ENCODE assay signal across 17 cellular contexts in genomic region chr19:7513809-7514642, GRCh38. TPM values are rescaled to one million over a fixed set of nuclear protein-coding genes. Genes with fewer than 3 reads are reported as not detected.
DNase-seq lines count a peak whose midpoint lies in the region; ATAC-seq lines count a peak whose summit lies in the region.
"Had no signal": no experiment of that assay in that cellular context is flagged by ENCODE, and none has a peak within 500 bp of the region (broad histone marks: within the 10 kb centered on the region; RNA-seq: fewer than 3 reads in every experiment).

No MANE protein-coding gene starts in this region.

- no peak overlapping the region for H3K4me2 ChIP-seq in mesenchymal stem cell (ENCODE audit: low read length, poor library complexity, severe bottlenecking)

- H3K4me3 Mint-ChIP-seq in activated CD4-positive, alpha-beta T cell treated with anti-CD3 and anti-CD28 coated beads, Interleukin-2, amount 10 ng/mL, durations not matched to agents 24 days and 14 days = peak overlapping the region; percentile 5
- H3K4me3 Mint-ChIP-seq in activated T-helper 17 cell treated with anti-CD3 and anti-CD28 coated beads, Interleukin-2, amount 50 U/mL, for 72 hours = peak overlapping the region; percentile 82

- no peak overlapping the region for H3K27ac Mint-ChIP-seq in activated CD4-positive, alpha-beta T cell treated with anti-CD3 and anti-CD28 coated beads, Interleukin-2, amount 10 ng/mL, durations not matched to agents 24 days and 14 days
- no peak overlapping the region for H3K27ac Mint-ChIP-seq in activated T-helper 17 cell treated with anti-CD3 and anti-CD28 coated beads, Interleukin-2, amount 50 U/mL, for 72 hours

- H2BK120ac ChIP-seq in mesenchymal stem cell (ENCODE audit: low read depth, low read length) = peak overlapping the region; percentile 78

- intact Hi-C loops in activated CD4-positive, alpha-beta T cell treated with anti-CD3 and anti-CD28 coated beads, Interleukin-2, amount 10 ng/mL, durations not matched to agents 24 days and 14 days (cut with micrococcal nuclease) = no loop called here

- no peak for ATAC-seq in activated T-helper 17 cell treated with anti-CD3 and anti-CD28 coated beads, Interleukin-2, amount 50 U/mL, for 72 hours (replicated peaks)
- ATAC-seq in HG02938 (IDR thresholded peaks at IDR 0.05; ENCODE audit: unreplicated experiment) = no peak

- no peak overlapping the region for H2BK5ac ChIP-seq in mesenchymal stem cell (ENCODE audit: low read depth, low read length, poor library complexity, severe bottlenecking)

- H3K4me1 Mint-ChIP-seq in activated CD4-positive, alpha-beta T cell treated with anti-CD3 and anti-CD28 coated beads, Interleukin-2, amount 10 ng/mL, durations not matched to agents 24 days and 14 days = peaks cover 7% of the 10 kb centered on the region
- peaks cover 7% of the 10 kb centered on the region for H3K4me1 Mint-ChIP-seq in activated T-helper 17 cell treated with anti-CD3 and anti-CD28 coated beads, Interleukin-2, amount 50 U/mL, for 72 hours

- no peak overlapping the region for H3K23ac ChIP-seq in mesenchymal stem cell (ENCODE audit: low read length in 2 of 2)

- H3K27me3 ChIP-seq in mesenchymal stem cell (ENCODE audit: control insufficient read depth in 1 of 2, insufficient read depth in 1 of 2, low read length in 2 of 2) = peaks cover 0 to 8% of the 10 kb centered on the region in 2 experiments
- H3K27me3 ChIP-seq: SJCRH30 had no signal

- H2AK5ac ChIP-seq in mesenchymal stem cell (ENCODE audit: low read length, severe bottlenecking) = no peak overlapping the region

- H3K27ac ChIP-seq in mesenchymal stem cell (ENCODE audit: low read length, poor library complexity, severe bottlenecking) (no peak overlapping the region), temporal lobe (ENCODE audit: low read depth, low read length) (peak overlapping the region; percentile 98)
- H3K27ac ChIP-seq: SJCRH30 had no signal

- no peak overlapping the region for H2AFZ ChIP-seq in mesenchymal stem cell (ENCODE audit: low read depth, low read length)

- peaks cover 1% of the 10 kb centered on the region for H3K36me3 Mint-ChIP-seq in activated CD4-positive, alpha-beta T cell treated with anti-CD3 and anti-CD28 coated beads, Interleukin-2, amount 10 ng/mL, durations not matched to agents 24 days and 14 days (ENCODE audit: low read depth)
- no peaks in the 10 kb centered on the region for H3K36me3 Mint-ChIP-seq in activated T-helper 17 cell treated with anti-CD3 and anti-CD28 coated beads, Interleukin-2, amount 50 U/mL, for 72 hours (ENCODE audit: low read depth)

- H3K9me3 ChIP-seq in mesenchymal stem cell (ENCODE audit: control insufficient read depth, low read length) = no peaks in the 10 kb centered on the region
- H3K9me3 ChIP-seq: BLaER1 treated with 17β-estradiol and CSF1 and Interleukin-3, amounts not matched to agents 10 nM and 100 nM; SJCRH30 had no signal

- H3K4ac ChIP-seq in mesenchymal stem cell (ENCODE audit: low read depth in 1 of 2, low read length in 2 of 2) = peak overlapping the region; percentile 40 to 65

- H2BK12ac ChIP-seq in mesenchymal stem cell (ENCODE audit: low read length in 2 of 2) = peak overlapping the region; percentile 76 to 89

- peak overlapping the region; percentile 76 for H2BK15ac ChIP-seq in mesenchymal stem cell (ENCODE audit: low read depth, poor library complexity, severe bottlenecking)

- H4K91ac ChIP-seq in mesenchymal stem cell (ENCODE audit: low read length) = peak overlapping the region; percentile 66

- H3K79me1 ChIP-seq in mesenchymal stem cell (replicated peaks; ENCODE audit: low read length, poor library complexity, severe bottlenecking) = peaks cover 18% of the 10 kb centered on the region

- peaks cover 33% of the 10 kb centered on the region for H3K27me3 Mint-ChIP-seq in activated CD4-positive, alpha-beta T cell treated with anti-CD3 and anti-CD28 coated beads, Interleukin-2, amount 10 ng/mL, durations not matched to agents 24 days and 14 days
- H3K27me3 Mint-ChIP-seq in activated T-helper 17 cell treated with anti-CD3 and anti-CD28 coated beads, Interleukin-2, amount 50 U/mL, for 72 hours = peaks cover 12% of the 10 kb centered on the region

- H3K36me3 ChIP-seq in mesenchymal stem cell (ENCODE audit: control insufficient read depth in 1 of 2, insufficient read depth in 2 of 2, low read depth in 1 of 2, low read length in 2 of 2) = peaks cover 0 to 6% of the 10 kb centered on the region in 2 experiments
- H3K36me3 ChIP-seq: SJCRH30 had no signal

- H3K18ac ChIP-seq in mesenchymal stem cell (ENCODE audit: low read depth in 1 of 2, low read length in 2 of 2) = peak overlapping the region; percentile 46 to 84

- H3K4me3 ChIP-seq in mesenchymal stem cell (ENCODE audit: insufficient read depth in 1 of 2, low read depth in 1 of 2, low read length in 2 of 2) = no peak overlapping the region
- H3K4me3 ChIP-seq: BLaER1 treated with 17β-estradiol and CSF1 and Interleukin-3, amounts not matched to agents 10 nM and 100 nM; SJCRH30 had no signal

- peak overlapping the region; percentile 69 for H4K8ac ChIP-seq in mesenchymal stem cell (ENCODE audit: low read length)

- H3K9ac ChIP-seq in mesenchymal stem cell (ENCODE audit: low read length) = no peak overlapping the region

- no peaks in the 10 kb centered on the region for H3K9me3 Mint-ChIP-seq in activated CD4-positive, alpha-beta T cell treated with anti-CD3 and anti-CD28 coated beads, Interleukin-2, amount 10 ng/mL, durations not matched to agents 24 days and 14 days
- peaks cover 4% of the 10 kb centered on the region for H3K9me3 Mint-ChIP-seq in activated T-helper 17 cell treated with anti-CD3 and anti-CD28 coated beads, Interleukin-2, amount 50 U/mL, for 72 hours

- H3K4me1 ChIP-seq in mesenchymal stem cell (ENCODE audit: control insufficient read depth, insufficient read depth, low read depth, low read length) = peaks cover 13% of the 10 kb centered on the region

- DNase-seq in activated CD4-positive, alpha-beta T cell treated with anti-CD3 and anti-CD28 coated beads, Interleukin-2, amount 10 ng/mL, durations not matched to agents 24 days and 14 days = no peak
- DNase-seq in activated CD4-positive, alpha-beta T cell treated with anti-CD3 and anti-CD28 coated beads, Interleukin-2, amount 50 U/mL, for 48 hours = no peak
- DNase-seq in mesenchymal stem cell (no peak), pons (ENCODE audit: low spot score) (no peak), islet precursor cell (no peak)
- DNase-seq: 8988T; activated CD4-positive, alpha-beta T cell treated with anti-CD3 and anti-CD28 coated beads for 48 hours; activated T-cell treated with anti-CD3 and anti-CD28 coated beads for 4 hours; DMS79; foreskin fibroblast; NCI-H2029 treated with DMSO at 0.1 percent for 48 hours; SJCRH30; T1000 had no signal

- 91% methylated on average over 5 of the region's 5 CpGs for WGBS in mesenchymal stem cell

- H3K14ac ChIP-seq in mesenchymal stem cell (ENCODE audit: low read length in 2 of 2) = no peak overlapping the region

RNA-seq across cellular contexts. Expression of gene ZNF358, which starts 1.9 kb away (rescaled TPM):
- total RNA-seq in activated CD4-positive, alpha-beta T cell treated with anti-CD3 and anti-CD28 coated beads, Interleukin-2, amount 10 ng/mL, durations not matched to agents 24 days and 14 days = 5.1 and 5.7 TPM in 2 replicates
- total RNA-seq in activated T-helper 17 cell treated with anti-CD3 and anti-CD28 coated beads, Interleukin-2, amount 50 U/mL, for 72 hours = 1 to 10 TPM; 2.9 to 3.1 TPM
- polyA plus RNA-seq in mesenchymal stem cell (2013, experiment 1 of 2) = 104 TPM
- polyA plus RNA-seq in mesenchymal stem cell (2013, experiment 2 of 2) = 105 TPM
- total RNA-seq in temporal lobe = 17.2 TPM

RNA-seq across cellular contexts. Expression of gene MCOLN1, which starts 8.4 kb away (rescaled TPM):
- 13.3 and 13.7 TPM in 2 replicates for total RNA-seq in activated CD4-positive, alpha-beta T cell treated with anti-CD3 and anti-CD28 coated beads, Interleukin-2, amount 10 ng/mL, durations not matched to agents 24 days and 14 days
- 10 to 100 TPM; 10.0 to 15.3 TPM for total RNA-seq in activated T-helper 17 cell treated with anti-CD3 and anti-CD28 coated beads, Interleukin-2, amount 50 U/mL, for 72 hours
- polyA plus RNA-seq in mesenchymal stem cell (2013, experiment 1 of 2) = 37.2 TPM
- polyA plus RNA-seq in mesenchymal stem cell (2013, experiment 2 of 2) = 35.0 TPM
- 5.2 TPM for total RNA-seq in temporal lobe

RNA-seq across cellular contexts. Expression of gene PNPLA6, which starts 21.5 kb away (rescaled TPM):
- total RNA-seq in activated CD4-positive, alpha-beta T cell treated with anti-CD3 and anti-CD28 coated beads, Interleukin-2, amount 10 ng/mL, durations not matched to agents 24 days and 14 days = 122 and 125 TPM in 2 replicates
- total RNA-seq in activated T-helper 17 cell treated with anti-CD3 and anti-CD28 coated beads, Interleukin-2, amount 50 U/mL, for 72 hours = 100 to 1,000 TPM; 146 to 163 TPM
- 65.6 TPM for polyA plus RNA-seq in mesenchymal stem cell (2013, experiment 1 of 2)
- polyA plus RNA-seq in mesenchymal stem cell (2013, experiment 2 of 2) = 65.2 TPM
- total RNA-seq in temporal lobe = 36.4 TPM

RNA-seq across cellular contexts. Expression of gene PEX11G, which starts 25.2 kb away (rescaled TPM):
- total RNA-seq in activated CD4-positive, alpha-beta T cell treated with anti-CD3 and anti-CD28 coated beads, Interleukin-2, amount 10 ng/mL, durations not matched to agents 24 days and 14 days = 1.1 and 1.2 TPM in 2 replicates
- under 1 TPM in 1 of 2 donors, not detected in 1; 0.66 TPM for total RNA-seq in activated T-helper 17 cell treated with anti-CD3 and anti-CD28 coated beads, Interleukin-2, amount 50 U/mL, for 72 hours
- polyA plus RNA-seq in mesenchymal stem cell (2013, experiment 1 of 2) = 0.87 TPM
- 0.90 TPM for polyA plus RNA-seq in mesenchymal stem cell (2013, experiment 2 of 2)
- 0.25 TPM for total RNA-seq in temporal lobe
- total RNA-seq: SJCRH30 had no signal
